Comparison of ENCODE assay signal across 15 cellular contexts in the genomic region with DNA sequence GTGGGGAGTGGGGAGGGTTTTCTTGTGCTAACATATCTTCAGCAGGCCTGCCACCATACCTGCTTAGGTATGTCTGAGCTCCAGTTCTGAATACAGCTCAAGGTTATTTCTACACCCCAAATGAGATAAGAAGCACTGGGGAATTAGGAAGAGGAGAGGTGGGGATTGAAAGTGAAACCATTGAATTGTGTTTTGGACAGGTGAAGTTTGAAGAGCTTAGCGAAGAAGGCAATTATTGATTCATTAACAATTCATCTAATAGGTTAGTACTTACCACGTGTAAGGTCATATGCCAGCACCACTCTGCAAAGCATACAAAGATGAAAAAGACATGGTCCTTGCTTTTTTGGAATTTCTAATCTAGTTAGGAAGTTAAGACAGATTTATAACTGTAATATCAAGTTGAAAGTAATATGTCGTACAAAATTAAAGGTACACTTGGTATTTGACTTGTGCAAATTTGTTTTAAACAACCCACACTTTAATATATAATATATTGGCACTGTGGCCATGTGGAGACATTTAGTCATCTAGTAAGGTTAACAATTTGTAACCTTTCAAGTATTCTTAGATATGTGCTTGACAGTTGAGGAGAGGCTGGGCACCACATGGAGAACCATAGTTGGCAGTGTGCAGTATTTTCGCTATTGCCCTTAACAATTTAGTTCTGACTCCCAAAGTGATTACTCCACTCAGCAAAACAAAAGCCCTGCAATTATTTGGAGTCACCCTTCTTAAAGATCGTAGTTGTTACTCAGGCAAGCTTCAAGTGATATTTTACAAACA. TPM values are rescaled to one million over a fixed set of nuclear protein-coding genes. Genes with fewer than 3 reads are reported as not detected.
"Had no signal": no experiment of that assay in that cellular context is flagged by ENCODE, and none has a peak within 500 bp of the region (broad histone marks: within the 10 kb centered on the region; RNA-seq: fewer than 3 reads in every experiment).

No MANE protein-coding gene starts in this region.

- H3K4me2 ChIP-seq: smooth muscle cell had no signal

- H3K4me3 ChIP-seq: heart left ventricle, right atrium auricular region, smooth muscle cell had no signal

- H3K4me1 ChIP-seq: right atrium auricular region had no signal

- H3K36me3 ChIP-seq: heart left ventricle, right atrium auricular region had no signal

- H3K27ac ChIP-seq: heart left ventricle, right atrium auricular region had no signal

- H3K27me3 ChIP-seq: heart left ventricle, right atrium auricular region had no signal

- H3K9me3 ChIP-seq: heart left ventricle, right atrium auricular region had no signal

- ATAC-seq: T-helper 17 cell had no signal

- DNase-seq: activated CD4-positive, alpha-beta T cell treated with anti-CD3 and anti-CD28 coated beads, Interleukin-2, amount 10 ng/mL, durations not matched to agents 24 days and 14 days; activated gamma-delta T cell; activated T-cell treated with anti-CD3 and anti-CD28 coated beads, Interleukin-2, amount 50 U/mL, for 48 hours; effector CD4-positive, alpha-beta T cell; heart left ventricle; T-helper 17 cell had no signal

RNA-seq across cellular contexts. Expression of a gene that starts 3.6 kb away (rescaled TPM):
- total RNA-seq: activated CD4-positive, alpha-beta T cell treated with anti-CD3 and anti-CD28 coated beads, Interleukin-2, amount 10 ng/mL, durations not matched to agents 24 days and 14 days; cardiac septum; mononuclear cell; naive thymus-derived CD4-positive, alpha-beta T cell; T-helper 17 cell; WTC11 had no signal
- polyA plus RNA-seq: naive thymus-derived CD4-positive, alpha-beta T cell had no signal

RNA-seq across cellular contexts. Expression of a gene that starts 33.0 kb away (rescaled TPM):
- total RNA-seq: activated CD4-positive, alpha-beta T cell treated with anti-CD3 and anti-CD28 coated beads, Interleukin-2, amount 10 ng/mL, durations not matched to agents 24 days and 14 days; astrocyte; fibroblast of lung; frontal cortex; mononuclear cell; naive thymus-derived CD4-positive, alpha-beta T cell; WTC11 had no signal
- polyA plus RNA-seq: fibroblast of lung; naive thymus-derived CD4-positive, alpha-beta T cell had no signal
